In genomic region chr6:168686831-168687730, GRCh38 we compare ENCODE assay signal across 19 cellular contexts.
DNase-seq lines count a peak whose midpoint lies in the region; ATAC-seq, FAIRE-seq and TF ChIP-seq lines count a peak whose summit lies in the region.
"Had no signal": no experiment of that assay in that cellular context is flagged by ENCODE, and none has a peak within 500 bp of the region (broad histone marks: within the 10 kb centered on the region; RNA-seq: fewer than 3 reads in every experiment).

No MANE protein-coding gene starts in this region.

- no peaks in the 10 kb centered on the region for H3K9me2 ChIP-seq in HCT116 (ENCODE audit: insufficient read depth)
- H3K9me2 ChIP-seq: SK-N-SH had no signal

- no TSS peak for BruUV-seq in HCT116 (replicated peaks; lab: Mats Ljungman, UMichigan)

- peak overlapping the region; percentile 59 for H2BK5ac ChIP-seq in trophoblast cell (ENCODE audit: low read depth, low read length, poor library complexity)

- peak overlapping the region; percentile 27 for H3K18ac ChIP-seq in trophoblast cell (ENCODE audit: low read length)

- POLR2A ChIA-PET in HCT116 (lab: Charles Lee) = no interaction called here

- intact Hi-C loops in HCT116 (cut with micrococcal nuclease) = no loop called here
- intact Hi-C loops in kidney (cut with DNase I) = no loop called here

- peak overlapping the region; percentile 35 for H3K4ac ChIP-seq in trophoblast cell (ENCODE audit: low read depth, low read length)

- H3K79me2 ChIP-seq in HCT116 (ENCODE audit: insufficient read depth, low read length) = no peaks in the 10 kb centered on the region
- peaks cover 2% of the 10 kb centered on the region for H3K79me2 ChIP-seq in trophoblast cell (ENCODE audit: control insufficient read depth, insufficient read depth, low read length, poor library complexity)

- no peaks in the 10 kb centered on the region for H4K20me1 ChIP-seq in HCT116 (ENCODE audit: insufficient read depth)

- peak overlapping the region; percentile 42 for H4K91ac ChIP-seq in trophoblast cell (ENCODE audit: low read depth, low read length)

- peak overlapping the region; percentile 74 for H2BK12ac ChIP-seq in trophoblast cell (ENCODE audit: low read length)

- ATAC-seq in HCT116 = 0 out of 2 replicates have a peak, but pooled peaks have one; percentile 46
- ATAC-seq: K562 had no signal

- CTCF ChIA-PET in HCT116 (lab: Charles Lee) = no interaction called here

- no peak overlapping the region for H3K9ac ChIP-seq in HCT116 (ENCODE audit: low read length)
- no peak overlapping the region for H3K9ac ChIP-seq in kidney (ENCODE audit: low read length in 2 of 2)
- no peak overlapping the region for H3K9ac ChIP-seq in trophoblast cell (ENCODE audit: low read length)
- H3K9ac ChIP-seq: SK-N-SH had no signal

- WGBS in trophoblast cell (ENCODE audit: extremely low coverage, insufficient coverage, insufficient read length) = no CpG with 5 or more reads among the region's 14 CpGs

- H2AK5ac ChIP-seq in trophoblast cell (ENCODE audit: low read length) = peak overlapping the region; percentile 81

- peak overlapping the region; percentile 44 for H3K14ac ChIP-seq in trophoblast cell (ENCODE audit: low read length)

- no peak for TF ChIP-seq POLR2A in HCT116 (IDR thresholded peaks at IDR 0.05; ENCODE audit: borderline replicate concordance, extremely low read depth, insufficient read depth, insufficient read length)

- H3K27me3 ChIP-seq in HCT116 (ENCODE audit: insufficient read depth, low read length) (no peaks in the 10 kb centered on the region), trophoblast cell (ENCODE audit: insufficient read depth, low read length) (no peaks in the 10 kb centered on the region)

- FAIRE-seq in kidney (lab: Jason Lieb, UNC) = no peak
- FAIRE-seq: K562 had no signal

- peak overlapping the region; percentile 10 for H3K4me2 ChIP-seq in HCT116 (ENCODE audit: low read length)
- H3K4me2 ChIP-seq in trophoblast cell (ENCODE audit: low read length) = no peak overlapping the region
- H3K4me2 ChIP-seq: SK-N-SH had no signal

- no peak for TF ChIP-seq CTCF in HCT116 (IDR thresholded peaks at IDR 0.05 in 2 of 3, conservative IDR thresholded peaks at IDR 0.05 in 1 of 3; ENCODE audit: borderline replicate concordance in 1 of 3, insufficient read depth in 1 of 3, low read depth in 2 of 3, low read length in 2 of 3)
- TF ChIP-seq CTCF in kidney (IDR thresholded peaks at IDR 0.05; ENCODE audit: borderline replicate concordance, extremely low read depth, insufficient read depth) = no peak

- H3K9me3 ChIP-seq in HCT116 (ENCODE audit: control insufficient read depth in 1 of 2, insufficient read depth in 1 of 2, low read depth in 1 of 2, low read length in 2 of 2) (no peaks in the 10 kb centered on the region), kidney (ENCODE audit: control insufficient read depth in 1 of 2, low read length in 2 of 2) (no peaks in the 10 kb centered on the region), trophoblast cell (ENCODE audit: insufficient read depth, low read depth, low read length) (peaks cover 3% of the 10 kb centered on the region)
- H3K9me3 ChIP-seq: HAP-1, SK-N-SH had no signal

- H4K12ac ChIP-seq in trophoblast cell (ENCODE audit: low read depth, low read length) = no peak overlapping the region

- peak overlapping the region; percentile 44 for H4K8ac ChIP-seq in trophoblast cell (ENCODE audit: low read depth, low read length)

- H2BK120ac ChIP-seq in trophoblast cell (ENCODE audit: insufficient read depth, low read length, poor library complexity) = peak overlapping the region; percentile 56

- H3K4me1 ChIP-seq in HCT116 (ENCODE audit: control insufficient read depth in 1 of 2, insufficient read depth in 2 of 2, low read length in 2 of 2) (peaks cover 0 to 15% of the 10 kb centered on the region in 2 experiments; a peak in 1 of 4 replicates), kidney (ENCODE audit: control insufficient read depth in 1 of 2, insufficient read depth in 1 of 2, low read depth in 1 of 2, low read length in 2 of 2) (no peaks in the 10 kb centered on the region), trophoblast cell (ENCODE audit: control insufficient read depth in 1 of 2, insufficient read depth in 2 of 2, low read length in 2 of 2) (peaks cover 25 to 32% of the 10 kb centered on the region in 2 experiments)
- H3K4me1 ChIP-seq: HAP-1 had no signal

- no peaks in the 10 kb centered on the region for H3K36me3 ChIP-seq in HCT116 (ENCODE audit: control insufficient read depth in 1 of 2, insufficient read depth in 2 of 2, low read length in 2 of 2)
- no peaks in the 10 kb centered on the region for H3K36me3 ChIP-seq in kidney (ENCODE audit: control insufficient read depth in 1 of 2, insufficient read depth in 2 of 2, low read length in 2 of 2)
- no peaks in the 10 kb centered on the region for H3K36me3 ChIP-seq in trophoblast cell (ENCODE audit: control insufficient read depth in 1 of 2, insufficient read depth in 2 of 2, low read length in 2 of 2)
- H3K36me3 ChIP-seq: HAP-1 had no signal

- no peak overlapping the region for H3K23ac ChIP-seq in trophoblast cell (ENCODE audit: low read length)

- peaks cover 30% of the 10 kb centered on the region for H3K79me1 ChIP-seq in trophoblast cell (ENCODE audit: low read length)

- RAD21 ChIA-PET in HCT116 (lab: Charles Lee; ENCODE audit: low non-redundant PET in 1 of 2, low total read pairs in 2 of 2, uncharacterized antibody in 2 of 2, unreplicated experiment in 2 of 2) = no interaction called here

- DNase-seq in HCT116 (ENCODE audit: low read depth, low spot score) (no peak), NCI-H146 treated with DMSO at 0.1 percent for 48 hours (lab: John Stamatoyannopoulos, UW; ENCODE audit: unreplicated experiment) (peak; percentile 54), kidney (peak; percentile 56), trophoblast cell (peak in 1 of 2 donors; percentile 36), ACHN (no peak), NCI-H1092 (lab: John Stamatoyannopoulos, UW) (no peak)
- DNase-seq in stimulated activated CD4-positive, alpha-beta T cell treated with anti-CD3 and anti-CD28 coated beads, Interleukin-4, amount 100 ng/mL, for 1 hour = no peak
- DNase-seq: AML-193, DMS 273 treated with DMSO at 0.1 percent for 48 hours, DND-41, NCI-H1930, NCI-H345, NCI-H524 treated with DMSO at 0.1 percent for 48 hours, RPMI8226, SHP77 treated with DMSO at 0.1 percent for 48 hours, SK-N-SH had no signal

- H3K4me3 ChIP-seq in HCT116 (replicated peaks in 1 of 2; ENCODE audit: low read depth in 1 of 2, low read length in 2 of 2) (no peak overlapping the region), kidney (ENCODE audit: low read length in 2 of 2) (no peak overlapping the region), trophoblast cell (ENCODE audit: low read depth, low read length) (no peak overlapping the region)
- H3K4me3 ChIP-seq: HAP-1, K562 had no signal

- TF ChIP-seq RAD21 in HCT116 (IDR thresholded peaks at IDR 0.05; ENCODE audit: low read depth) = no peak

- in situ Hi-C loops in ACHN (cut with HindIII; ENCODE audit: low pct_ligation_motif_present, low pct_unique_long_range_greater_than_20kb, low sequenced_read_pairs) = no loop called here

- H2AFZ ChIP-seq in HCT116 (ENCODE audit: low read depth, low read length, poor library complexity, severe bottlenecking) (no peak overlapping the region), trophoblast cell (ENCODE audit: insufficient read depth, low read length, poor library complexity) (no peak overlapping the region)

- H3K27ac ChIP-seq in HCT116 (ENCODE audit: low read depth, low read length) = no peak overlapping the region
- H3K27ac ChIP-seq in kidney (ENCODE audit: low read depth in 2 of 2, low read length in 2 of 2) = no peak overlapping the region
- no peak overlapping the region for H3K27ac ChIP-seq in trophoblast cell (ENCODE audit: low read depth, low read length)
- H3K27ac ChIP-seq: C4-2B had no signal

TF ChIP-seq in HCT116, 20 proteins besides CTCF, POLR2A, EP300 and RAD21 (continues in another document):
- TF ChIP-seq CBX3 (IDR thresholded peaks at IDR 0.05; ENCODE audit: low read depth) (no peak), EGR1 (IDR thresholded peaks at IDR 0.05; ENCODE audit: low read depth) (no peak), REST (IDR thresholded peaks at IDR 0.05; ENCODE audit: low read depth) (no peak), ELF1 (IDR thresholded peaks at IDR 0.05; ENCODE audit: borderline replicate concordance, low read depth) (no peak), EZH2 (IDR thresholded peaks at IDR 0.05) (no peak), ZFX (IDR thresholded peaks at IDR 0.05) (no peak), JUND (IDR thresholded peaks at IDR 0.05) (no peak), ZNF274 (IDR thresholded peaks at IDR 0.05; ENCODE audit: low read depth, low read length) (no peak), CEBPB (IDR thresholded peaks at IDR 0.05; ENCODE audit: low read depth) (no peak), ATF3 (IDR thresholded peaks at IDR 0.05) (no peak), YY1 (IDR thresholded peaks at IDR 0.05; ENCODE audit: extremely low read depth, insufficient replicate concordance, low read depth, low read length) (no peak), SRF (IDR thresholded peaks at IDR 0.05; ENCODE audit: low read depth) (no peak)

Comparison
In these comparisons a context has a peak if more than half of its experiments do, and no peak if none do; other contexts are left out.
1. DNase-seq: peak in NCI-H146 treated with DMSO at 0.1 percent for 48 hours (single experiment) and kidney (single experiment); none in HCT116 (single experiment), stimulated activated CD4-positive, alpha-beta T cell treated with anti-CD3 and anti-CD28 coated beads, Interleukin-4, amount 100 ng/mL, for 1 hour (single experiment), ACHN (single experiment) and NCI-H1092 (single experiment).